In genomic region chr2:101173707-101174295, GRCh38 we compare ENCODE assay signal across 15 cellular contexts. TPM values are rescaled to one million over a fixed set of nuclear protein-coding genes. Genes with fewer than 3 reads are reported as not detected.
DNase-seq lines count a peak whose midpoint lies in the region; ATAC-seq, FAIRE-seq and TF ChIP-seq lines count a peak whose summit lies in the region.
"Had no signal": no experiment of that assay in that cellular context is flagged by ENCODE, and none has a peak within 500 bp of the region (broad histone marks: within the 10 kb centered on the region; RNA-seq: fewer than 3 reads in every experiment).

No MANE protein-coding gene starts in this region.

- H3K27me3 Mint-ChIP-seq in activated naive CD8-positive, alpha-beta T cell treated with anti-CD3 and anti-CD28 coated beads, Interleukin-2, amount 10 ng/mL, durations not matched to agents 7 days and 5 days, result no peaks in the 10 kb centered on the region

- H3K27ac Mint-ChIP-seq in activated naive CD8-positive, alpha-beta T cell treated with anti-CD3 and anti-CD28 coated beads, Interleukin-2, amount 10 ng/mL, durations not matched to agents 7 days and 5 days, result peak overlapping the region; percentile 74

- H3K36me3 Mint-ChIP-seq in activated naive CD8-positive, alpha-beta T cell treated with anti-CD3 and anti-CD28 coated beads, Interleukin-2, amount 10 ng/mL, durations not matched to agents 7 days and 5 days, result peaks cover 10% of the 10 kb centered on the region

- POLR2A ChIA-PET in activated naive CD8-positive, alpha-beta T cell treated with anti-CD3 and anti-CD28 coated beads, Interleukin-2, amount 10 ng/mL, durations not matched to agents 7 days and 5 days (lab: Charles Lee), result interaction anchor here (0.6 kb wide), 1 partner anchor 49 kb away, joined by 3 read pairs; no protein-coding TSS in a partner anchor

- H3K9me3 ChIP-seq in spleen, result peaks cover 0 to 40% (median 16%) of the 10 kb centered on the region in 8 donors

- no peak for TF ChIP-seq CTCF in spleen (IDR thresholded peaks at IDR 0.05 in 8 of 11, conservative IDR thresholded peaks at IDR 0.05 in 3 of 11)

- intact Hi-C loops in spleen (cut with DNase I; ENCODE audit: low total_unique reads), result no loop called here

- peaks cover 0 to 26% (median 17%) of the 10 kb centered on the region in 6 donors for H3K4me1 ChIP-seq in spleen

- no peaks in the 10 kb centered on the region for H3K27me3 ChIP-seq in spleen (replicated peaks in 1 of 7)
- H3K27me3 ChIP-seq: hepatocyte, MG63 had no signal

- TF ChIP-seq POLR2A in spleen (IDR thresholded peaks at IDR 0.05), result no peak
- no peak for TF ChIP-seq POLR2A in GM12892 (IDR thresholded peaks at IDR 0.05; ENCODE audit: low read depth, low read length)

- 2 to 19% (median 7%) methylated on average over 2 of the region's 2 CpGs for WGBS in spleen, 5 donors

- peaks cover 6% of the 10 kb centered on the region for H3K4me1 Mint-ChIP-seq in activated naive CD8-positive, alpha-beta T cell treated with anti-CD3 and anti-CD28 coated beads, Interleukin-2, amount 10 ng/mL, durations not matched to agents 7 days and 5 days

- peak overlapping the region; percentile 24 to 87 (median 70) for H3K27ac ChIP-seq in spleen
- H3K27ac ChIP-seq: hepatocyte had no signal

- no peak for FAIRE-seq in GM12892 (lab: Jason Lieb, UNC)
- FAIRE-seq: H54 had no signal

- DNase-seq in activated CD4-positive, CD25-positive, alpha-beta regulatory T cell (lab: John Stamatoyannopoulos, UW), result no peak
- DNase-seq in NAMALWA (ENCODE audit: low spot score) (peak; percentile 55), spleen (peak; percentile 79), COLO668 (lab: John Stamatoyannopoulos, UW; ENCODE audit: unreplicated experiment) (no peak), GM12892 (ENCODE audit: insufficient read length) (no peak)
- DNase-seq in activated naive CD8-positive, alpha-beta T cell treated with anti-CD3 and anti-CD28 coated beads, Interleukin-2, amount 10 ng/mL, durations not matched to agents 7 days and 5 days, result no peak
- DNase-seq in effector CD8-positive, alpha-beta T cell (lab: John Stamatoyannopoulos, UW), result no peak
- DNase-seq: GF-D8, MG63, NCI-H526 treated with DMSO at 0.1 percent for 48 hours, T-helper 9 cell had no signal

- peaks cover 16% of the 10 kb centered on the region for H3K9me3 Mint-ChIP-seq in activated naive CD8-positive, alpha-beta T cell treated with anti-CD3 and anti-CD28 coated beads, Interleukin-2, amount 10 ng/mL, durations not matched to agents 7 days and 5 days

- H3K4me3 Mint-ChIP-seq in activated naive CD8-positive, alpha-beta T cell treated with anti-CD3 and anti-CD28 coated beads, Interleukin-2, amount 10 ng/mL, durations not matched to agents 7 days and 5 days, result no peak overlapping the region

- peak; percentile 93 to 98 for ATAC-seq in activated CD4-positive, CD25-positive, alpha-beta regulatory T cell treated with anti-CD3 and anti-CD28 coated beads, Interleukin-2, amount 50 U/mL, for 24 hours
- peak; percentile 54 for ATAC-seq in activated naive CD8-positive, alpha-beta T cell treated with anti-CD3 and anti-CD28 coated beads, Interleukin-2, amount 10 ng/mL, durations not matched to agents 7 days and 5 days (ENCODE audit: low read depth)

- H3K4me3 ChIP-seq in spleen, result no peak overlapping the region
- H3K4me3 ChIP-seq: hepatocyte, MG63, thoracic aorta had no signal

- no peaks in the 10 kb centered on the region for H3K36me3 ChIP-seq in spleen
- H3K36me3 ChIP-seq: MG63, thoracic aorta had no signal

RNA-seq across cellular contexts. Expression of gene TBC1D8, which starts 22.6 kb away (rescaled TPM):
- 1 to 10 TPM in 1 of 2 experiments, under 1 TPM in 1; 0.79 to 1.4 TPM for total RNA-seq in activated naive CD8-positive, alpha-beta T cell treated with anti-CD3 and anti-CD28 coated beads, Interleukin-2, amount 10 ng/mL, durations not matched to agents 7 days and 5 days
- total RNA-seq in spleen, result 100 to 1,000 TPM in 1 of 7 donors, 10 to 100 TPM in 6; 23.8 to 104 (median 54.5) TPM
- polyA plus RNA-seq in spleen, result 10 to 100 TPM in 2 of 3 donors, 1 to 10 TPM in 1; 7.2 to 10.1 (median 10.1) TPM
- 9.5 TPM for polyA plus RNA-seq in GM12892 (2012; ENCODE audit: missing spikeins)

Comparison
In these comparisons a context has a peak if more than half of its experiments do, and no peak if none do; other contexts are left out.
1. DNase-seq: peak in NAMALWA (single experiment) and spleen (single experiment); none in activated CD4-positive, CD25-positive, alpha-beta regulatory T cell (0 of 4), activated naive CD8-positive, alpha-beta T cell treated with anti-CD3 and anti-CD28 coated beads, Interleukin-2, amount 10 ng/mL, durations not matched to agents 7 days and 5 days (single experiment), effector CD8-positive, alpha-beta T cell (single experiment), COLO668 (single experiment) and GM12892 (single experiment).
2. RNA of gene TBC1D8, which starts 22.6 kb away (total RNA-seq): 23.8 to 104 TPM in spleen; 0.79 to 1.4 TPM in activated naive CD8-positive, alpha-beta T cell treated with anti-CD3 and anti-CD28 coated beads, Interleukin-2, amount 10 ng/mL, durations not matched to agents 7 days and 5 days; every median in the first group is over 10 times any median in the second.